ENCODE assay signal across 9 cellular contexts in the genomic region with DNA sequence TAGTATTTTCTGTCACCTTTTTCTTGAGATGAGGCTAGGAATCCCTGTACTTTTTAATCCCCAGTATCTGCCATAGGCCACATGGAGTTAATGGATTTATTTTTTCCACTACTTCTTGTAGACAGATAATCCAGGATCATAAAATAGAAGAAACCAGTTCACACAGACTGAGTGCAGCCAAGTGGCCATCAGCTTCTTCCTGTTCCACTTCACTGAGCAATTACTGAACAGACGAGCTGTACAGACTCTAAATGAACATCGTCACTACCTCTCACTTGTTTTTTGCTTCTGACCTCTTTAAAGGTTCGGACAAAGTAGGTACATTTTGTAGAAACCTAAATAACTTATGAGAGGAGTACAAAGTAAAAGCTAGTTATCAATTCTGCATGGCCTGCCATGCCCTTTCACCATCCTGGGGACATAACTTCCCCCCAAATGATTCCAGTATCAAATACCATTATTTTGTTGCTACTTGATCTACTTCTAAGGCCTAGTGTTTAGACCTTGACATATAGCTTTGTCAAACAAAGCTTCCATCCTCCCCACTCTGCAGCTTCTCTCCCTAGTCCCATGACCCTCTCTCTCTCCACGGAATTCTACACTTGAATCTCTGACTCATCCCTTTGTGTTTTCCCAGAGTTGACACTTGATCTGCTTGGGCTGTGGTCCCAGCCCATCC. TPM values are rescaled to one million over a fixed set of nuclear protein-coding genes. Genes with fewer than 3 reads are reported as not detected.
A peak's percentile ranks its signal among the peaks of the same experiment; 100 is the strongest.
DNase-seq lines count a peak whose midpoint lies in the region; ATAC-seq lines count a peak whose summit lies in the region.
"Had no signal": no experiment of that assay in that cellular context is flagged by ENCODE, and none has a peak within 500 bp of the region (broad histone marks: within the 10 kb centered on the region; RNA-seq: fewer than 3 reads in every experiment).

No MANE protein-coding gene starts in this region.

- H3K4me3 Mint-ChIP-seq in activated CD8-positive, alpha-beta memory T cell treated with anti-CD3 and anti-CD28 coated beads, Interleukin-2, amount 10 ng/mL, durations not matched to agents 7 days and 5 days: no peak overlapping the region

- H3K4me1 Mint-ChIP-seq in activated CD8-positive, alpha-beta memory T cell treated with anti-CD3 and anti-CD28 coated beads, Interleukin-2, amount 10 ng/mL, durations not matched to agents 7 days and 5 days: peaks cover 27% of the 10 kb centered on the region

- H3K27ac Mint-ChIP-seq in activated CD8-positive, alpha-beta memory T cell treated with anti-CD3 and anti-CD28 coated beads, Interleukin-2, amount 10 ng/mL, durations not matched to agents 7 days and 5 days: no peak overlapping the region

- H3K36me3 Mint-ChIP-seq in activated CD8-positive, alpha-beta memory T cell treated with anti-CD3 and anti-CD28 coated beads, Interleukin-2, amount 10 ng/mL, durations not matched to agents 7 days and 5 days: peaks cover 1% of the 10 kb centered on the region

- no peaks in the 10 kb centered on the region for H3K27me3 Mint-ChIP-seq in activated CD8-positive, alpha-beta memory T cell treated with anti-CD3 and anti-CD28 coated beads, Interleukin-2, amount 10 ng/mL, durations not matched to agents 7 days and 5 days

- CTCF ChIA-PET in activated CD8-positive, alpha-beta memory T cell treated with anti-CD3 and anti-CD28 coated beads, Interleukin-2, amount 10 ng/mL, durations not matched to agents 7 days and 5 days (lab: Charles Lee): interaction anchor here (0.7 to 2.9 kb wide), 8 partner anchors 9 to 146 kb away, joined by 3 to 14 read pairs (median 4); no protein-coding TSS in a partner anchor

- no peak for ATAC-seq in activated CD8-positive, alpha-beta memory T cell treated with anti-CD3 and anti-CD28 coated beads, Interleukin-2, amount 10 ng/mL, durations not matched to agents 7 days and 5 days
- ATAC-seq in GM19452 (IDR thresholded peaks at IDR 0.05; ENCODE audit: unreplicated experiment): no peak

- DNase-seq in NCI-H345 (lab: John Stamatoyannopoulos, UW): peak; percentile 16
- DNase-seq in NCI-H345 treated with DMSO at 0.1 percent for 48 hours (lab: John Stamatoyannopoulos, UW; ENCODE audit: unreplicated experiment): no peak
- peak; percentile 63 for DNase-seq in NCI-H510A treated with DMSO at 0.1 percent for 48 hours (lab: John Stamatoyannopoulos, UW)
- DNase-seq in fibroblast of peridontal ligament (ENCODE audit: extremely low read depth): peak; percentile 95
- DNase-seq in stromal cell of bone marrow (ENCODE audit: low read depth): peak; percentile 83
- no peak for DNase-seq in activated CD8-positive, alpha-beta memory T cell treated with anti-CD3 and anti-CD28 coated beads, Interleukin-2, amount 10 ng/mL, durations not matched to agents 7 days and 5 days
- DNase-seq in Ammon's horn (ENCODE audit: low spot score): no peak
- DNase-seq: 8988T had no signal

- H3K9me3 Mint-ChIP-seq in activated CD8-positive, alpha-beta memory T cell treated with anti-CD3 and anti-CD28 coated beads, Interleukin-2, amount 10 ng/mL, durations not matched to agents 7 days and 5 days (ENCODE audit: low read depth): no peaks in the 10 kb centered on the region

RNA-seq across cellular contexts. Expression of a gene that starts 34.4 kb away (rescaled TPM):
- total RNA-seq in activated CD8-positive, alpha-beta memory T cell treated with anti-CD3 and anti-CD28 coated beads, Interleukin-2, amount 10 ng/mL, durations not matched to agents 7 days and 5 days: 10 to 100 TPM; 14.1 to 20.8 TPM

Comparison
In these comparisons a context has a peak if more than half of its experiments do, and no peak if none do; other contexts are left out.
1. DNase-seq: peak in NCI-H345 (single experiment), NCI-H510A treated with DMSO at 0.1 percent for 48 hours (single experiment), fibroblast of peridontal ligament (single experiment) and stromal cell of bone marrow (single experiment); none in NCI-H345 treated with DMSO at 0.1 percent for 48 hours (single experiment), activated CD8-positive, alpha-beta memory T cell treated with anti-CD3 and anti-CD28 coated beads, Interleukin-2, amount 10 ng/mL, durations not matched to agents 7 days and 5 days (single experiment) and Ammon's horn (single experiment).